In the genomic region with DNA sequence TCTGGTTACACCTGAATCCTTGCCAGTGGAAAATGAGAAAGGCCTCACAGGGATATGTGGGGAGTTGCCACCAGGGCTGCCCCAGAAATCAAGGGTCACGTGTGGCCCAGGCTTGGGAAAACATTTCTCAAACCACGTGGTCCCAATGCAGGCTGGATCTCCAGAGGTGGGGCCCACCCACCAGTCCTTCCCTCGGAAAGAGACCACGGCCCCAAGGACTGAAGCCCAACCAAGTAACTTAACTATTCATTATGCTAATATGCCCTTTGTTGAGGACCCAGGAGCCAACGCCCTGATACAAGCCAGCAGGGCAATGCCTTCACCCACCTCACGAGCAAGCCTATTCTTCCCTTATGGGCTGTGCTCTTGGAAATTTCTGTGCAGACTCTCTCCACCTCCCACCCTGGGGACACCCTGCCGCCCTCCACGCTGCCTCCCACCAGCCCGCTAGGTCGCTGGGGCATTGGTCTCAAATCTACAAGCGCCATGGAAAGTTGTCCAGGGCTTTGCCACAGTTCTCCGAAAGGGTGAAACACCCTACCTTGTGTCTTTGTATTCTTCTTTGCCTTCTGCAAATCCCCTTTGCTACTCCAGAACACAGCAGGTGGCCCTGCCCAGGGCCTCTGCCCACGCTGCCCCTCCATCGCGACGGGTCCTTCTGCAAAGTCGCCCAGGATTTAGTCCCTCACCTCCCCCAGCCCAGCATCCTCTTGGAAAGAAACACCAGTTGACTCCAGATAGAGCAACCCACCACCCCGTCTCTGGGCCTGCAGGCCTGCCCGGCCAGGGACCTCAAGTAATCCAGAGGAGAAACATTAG, we compare ENCODE assay signal across 10 cellular contexts. TPM values are rescaled to one million over a fixed set of nuclear protein-coding genes. Genes with fewer than 3 reads are reported as not detected.
DNase-seq lines count a peak whose midpoint lies in the region; ATAC-seq and TF ChIP-seq lines count a peak whose summit lies in the region.
"Had no signal": no experiment of that assay in that cellular context is flagged by ENCODE, and none has a peak within 500 bp of the region (broad histone marks: within the 10 kb centered on the region; RNA-seq: fewer than 3 reads in every experiment).

No MANE protein-coding gene starts in this region.

- H3K79me2 ChIP-seq in neural progenitor cell (ENCODE audit: low read depth) = peaks cover 7% of the 10 kb centered on the region

- peaks cover 12 to 98% (median 74%) of the 10 kb centered on the region in 9 donors for H3K4me1 ChIP-seq in heart right ventricle
- peaks cover 28% of the 10 kb centered on the region for H3K4me1 ChIP-seq in right cardiac atrium (ENCODE audit: control insufficient read depth, insufficient read depth, low read length)
- peaks cover 67 to 96% (median 93%) of the 10 kb centered on the region in 4 donors for H3K4me1 ChIP-seq in esophagus muscularis mucosa
- peaks cover 4% of the 10 kb centered on the region for H3K4me1 ChIP-seq in neural progenitor cell
- peaks cover 78% of the 10 kb centered on the region for H3K4me1 ChIP-seq in vagina

- H4K20me1 ChIP-seq in neural progenitor cell (ENCODE audit: low read depth) = no peaks in the 10 kb centered on the region

- H2AFZ ChIP-seq in neural progenitor cell (replicated peaks) = no peak overlapping the region

- peak overlapping the region in 7 of 10 donors; percentile 4 to 92 (median 36) for H3K27ac ChIP-seq in heart right ventricle
- H3K27ac ChIP-seq in right cardiac atrium (ENCODE audit: low read length) = no peak overlapping the region
- peak overlapping the region; percentile 77 to 81 (median 80) for H3K27ac ChIP-seq in esophagus muscularis mucosa (replicated peaks in 1 of 4)
- H3K27ac ChIP-seq in neural progenitor cell = no peak overlapping the region
- H3K27ac ChIP-seq in vagina = peak overlapping the region; percentile 77

- H3F3A ChIP-seq in neural progenitor cell (ENCODE audit: low read depth) = no peaks in the 10 kb centered on the region

- intact Hi-C loops in heart right ventricle (cut with DNase I) = loop anchor here in 4 of 10 donors (5.0 to 10.0 kb wide), 7 partner anchors 81 to 242 kb away; no protein-coding TSS in a partner anchor
- intact Hi-C loops in right cardiac atrium (cut with DNase I) = loop anchor here in 1 of 4 donors (10.0 kb wide), 1 partner anchor 138 kb away; no protein-coding TSS in a partner anchor
- intact Hi-C loops in esophagus muscularis mucosa (cut with DNase I) = no loop called here
- intact Hi-C loops in vagina (cut with DNase I) = loop anchor here (1.0 kb wide), 1 partner anchor 213 kb away; no protein-coding TSS in a partner anchor
- intact Hi-C loops in activated T-helper 1 cell treated with anti-CD3 and anti-CD28 coated beads, Interleukin-12 subunit alpha, Interleukin-12 subunit beta, Interleukin-2, Interleukin-4 antibody, amounts not matched to agents 30 ng/mL and 10 ng/mL and 1 ng/mL, durations not matched to agents 14 hours and 24 hours and 36 hours (cut with micrococcal nuclease) = no loop called here

- no peaks in the 10 kb centered on the region for H3K9me3 Mint-ChIP-seq in neural progenitor cell
- no peaks in the 10 kb centered on the region for H3K9me3 Mint-ChIP-seq in activated T-helper 1 cell treated with anti-CD3 and anti-CD28 coated beads, Interleukin-12 subunit alpha, Interleukin-12 subunit beta, Interleukin-2, Interleukin-4 antibody, amounts not matched to agents 30 ng/mL and 10 ng/mL and 1 ng/mL, durations not matched to agents 14 hours and 24 hours and 36 hours

- no peak for ATAC-seq in heart right ventricle
- ATAC-seq in right cardiac atrium = no peak
- ATAC-seq in esophagus mucosa = no peak

- no peak overlapping the region for H3K9ac ChIP-seq in neural progenitor cell

- no peak for TF ChIP-seq POLR2A in esophagus muscularis mucosa (IDR thresholded peaks at IDR 0.05; ENCODE audit: low read depth)
- no peak for TF ChIP-seq POLR2A in vagina (IDR thresholded peaks at IDR 0.05)

- DNase-seq in heart right ventricle (no peak), right cardiac atrium (no peak), esophagus muscularis mucosa (ENCODE audit: extremely low spot score) (no peak), neural progenitor cell (ENCODE audit: low spot score) (no peak), vagina (ENCODE audit: extremely low spot score in 2 of 2) (no peak), HK-2 (ENCODE audit: unreplicated experiment) (no peak)
- no peak for DNase-seq in activated T-helper 1 cell treated with anti-CD3 and anti-CD28 coated beads, Interleukin-12 subunit alpha, Interleukin-12 subunit beta, Interleukin-2, Interleukin-4 antibody, amounts not matched to agents 30 ng/mL and 10 ng/mL and 1 ng/mL, durations not matched to agents 14 hours and 24 hours and 36 hours (ENCODE audit: low spot score)
- DNase-seq: cortex of kidney had no signal

- 90 to 94% methylated on average over 19 of the region's 19 CpGs for WGBS in heart right ventricle, 2 donors
- 85% methylated on average over 19 of the region's 19 CpGs for WGBS in right cardiac atrium
- 87% methylated on average over 18 of the region's 19 CpGs for WGBS in esophagus muscularis mucosa

- peaks cover 32% of the 10 kb centered on the region for H3K4me1 Mint-ChIP-seq in neural progenitor cell
- H3K4me1 Mint-ChIP-seq in activated T-helper 1 cell treated with anti-CD3 and anti-CD28 coated beads, Interleukin-12 subunit alpha, Interleukin-12 subunit beta, Interleukin-2, Interleukin-4 antibody, amounts not matched to agents 30 ng/mL and 10 ng/mL and 1 ng/mL, durations not matched to agents 14 hours and 24 hours and 36 hours (ENCODE audit: low read depth) = no peaks in the 10 kb centered on the region

- H3K4me3 Mint-ChIP-seq in neural progenitor cell = no peak overlapping the region
- no peak overlapping the region for H3K4me3 Mint-ChIP-seq in activated T-helper 1 cell treated with anti-CD3 and anti-CD28 coated beads, Interleukin-12 subunit alpha, Interleukin-12 subunit beta, Interleukin-2, Interleukin-4 antibody, amounts not matched to agents 30 ng/mL and 10 ng/mL and 1 ng/mL, durations not matched to agents 14 hours and 24 hours and 36 hours

- H3K9me3 ChIP-seq in heart right ventricle = no peaks in the 10 kb centered on the region
- no peaks in the 10 kb centered on the region for H3K9me3 ChIP-seq in right cardiac atrium (ENCODE audit: control insufficient read depth, low read length)
- H3K9me3 ChIP-seq in esophagus muscularis mucosa = no peaks in the 10 kb centered on the region
- H3K9me3 ChIP-seq in neural progenitor cell (ENCODE audit: low read depth) = no peaks in the 10 kb centered on the region
- H3K9me3 ChIP-seq in vagina = no peaks in the 10 kb centered on the region
- H3K9me3 ChIP-seq: ovary had no signal

- TF ChIP-seq CTCF in heart right ventricle (IDR thresholded peaks at IDR 0.05) (no peak), esophagus muscularis mucosa (IDR thresholded peaks at IDR 0.05) (no peak), neural progenitor cell (IDR thresholded peaks at IDR 0.05) (no peak), vagina (IDR thresholded peaks at IDR 0.05) (no peak)

- H3K36me3 ChIP-seq in heart right ventricle = peaks cover 0 to 4% (median 0%) of the 10 kb centered on the region in 9 donors
- no peaks in the 10 kb centered on the region for H3K36me3 ChIP-seq in esophagus muscularis mucosa
- H3K36me3 ChIP-seq in neural progenitor cell = no peaks in the 10 kb centered on the region
- no peaks in the 10 kb centered on the region for H3K36me3 ChIP-seq in vagina
- H3K36me3 ChIP-seq: ovary had no signal

- peaks cover 4% of the 10 kb centered on the region for H3K27me3 Mint-ChIP-seq in neural progenitor cell (ENCODE audit: insufficient read depth, low read depth)
- peaks cover 11% of the 10 kb centered on the region for H3K27me3 Mint-ChIP-seq in activated T-helper 1 cell treated with anti-CD3 and anti-CD28 coated beads, Interleukin-12 subunit alpha, Interleukin-12 subunit beta, Interleukin-2, Interleukin-4 antibody, amounts not matched to agents 30 ng/mL and 10 ng/mL and 1 ng/mL, durations not matched to agents 14 hours and 24 hours and 36 hours (ENCODE audit: insufficient read depth)

- H3K27me3 ChIP-seq in heart right ventricle (no peaks in the 10 kb centered on the region), right cardiac atrium (ENCODE audit: control insufficient read depth, insufficient read depth) (no peaks in the 10 kb centered on the region), esophagus muscularis mucosa (no peaks in the 10 kb centered on the region), neural progenitor cell (no peaks in the 10 kb centered on the region), vagina (no peaks in the 10 kb centered on the region)
- H3K27me3 ChIP-seq: ovary had no signal

- no peak overlapping the region for H3K4me2 ChIP-seq in neural progenitor cell

- peak overlapping the region; percentile 85 for H3K27ac Mint-ChIP-seq in neural progenitor cell
- no peak overlapping the region for H3K27ac Mint-ChIP-seq in activated T-helper 1 cell treated with anti-CD3 and anti-CD28 coated beads, Interleukin-12 subunit alpha, Interleukin-12 subunit beta, Interleukin-2, Interleukin-4 antibody, amounts not matched to agents 30 ng/mL and 10 ng/mL and 1 ng/mL, durations not matched to agents 14 hours and 24 hours and 36 hours

- H3K4me3 ChIP-seq in heart right ventricle (no peak overlapping the region), right cardiac atrium (ENCODE audit: low read length) (no peak overlapping the region), esophagus muscularis mucosa (no peak overlapping the region), neural progenitor cell (no peak overlapping the region), vagina (no peak overlapping the region)
- H3K4me3 ChIP-seq: ovary had no signal

- peaks cover 4% of the 10 kb centered on the region for H3K36me3 Mint-ChIP-seq in neural progenitor cell
- H3K36me3 Mint-ChIP-seq in activated T-helper 1 cell treated with anti-CD3 and anti-CD28 coated beads, Interleukin-12 subunit alpha, Interleukin-12 subunit beta, Interleukin-2, Interleukin-4 antibody, amounts not matched to agents 30 ng/mL and 10 ng/mL and 1 ng/mL, durations not matched to agents 14 hours and 24 hours and 36 hours (ENCODE audit: low read depth) = no peaks in the 10 kb centered on the region

- TF ChIP-seq EP300 in esophagus muscularis mucosa (IDR thresholded peaks at IDR 0.05) = no peak

RNA-seq across cellular contexts. Expression of a gene that starts 8.8 kb away (rescaled TPM):
- total RNA-seq in heart right ventricle (10 to 100 TPM; 29.9 to 74.2 (median 35.6) TPM), right cardiac atrium (10 to 100 TPM; 37.5 to 48.3 (median 42.7) TPM), esophagus muscularis mucosa (10 to 100 TPM; 34.6 to 52.5 (median 48.6) TPM), neural progenitor cell (ENCODE audit: low replicate concordance) (15.0 and 21.8 TPM in 2 replicates), vagina (36.8 TPM), esophagus mucosa (4.6 TPM)
- polyA plus RNA-seq in heart right ventricle (10 to 100 TPM in 1 of 2 donors, 1 to 10 TPM in 1; 6.7 to 14.3 TPM), right cardiac atrium (19.7 TPM)
- total RNA-seq in activated T-helper 1 cell treated with anti-CD3 and anti-CD28 coated beads, Interleukin-12 subunit alpha, Interleukin-12 subunit beta, Interleukin-2, Interleukin-4 antibody, amounts not matched to agents 30 ng/mL and 10 ng/mL and 1 ng/mL, durations not matched to agents 14 hours and 24 hours and 36 hours = 4.1 and 5.8 TPM in 2 replicates

Comparison
In these comparisons a context has a peak if more than half of its experiments do, and no peak if none do; other contexts are left out.
1. H3K27ac ChIP-seq: peak in heart right ventricle (7 of 10), esophagus muscularis mucosa (4 of 4) and vagina (single experiment); none in right cardiac atrium (single experiment) and neural progenitor cell (single experiment).